ENCODE assay signal across 7 cellular contexts in genomic region chrX:154516655-154517100, GRCh38. TPM values are rescaled to one million over a fixed set of nuclear protein-coding genes. Genes with fewer than 3 reads are reported as not detected.
DNase-seq lines count a peak whose midpoint lies in the region; ATAC-seq and TF ChIP-seq lines count a peak whose summit lies in the region.

No MANE protein-coding gene starts in this region.

- peaks cover 9 to 12% of the 10 kb centered on the region in 2 donors for H3K4me1 ChIP-seq in duodenal mucosa (ENCODE audit: control insufficient read depth in 1 of 2, insufficient read depth in 2 of 2, low read length in 2 of 2)
- peaks cover 4% of the 10 kb centered on the region for H3K4me1 ChIP-seq in mesodermal cell (ENCODE audit: control insufficient read depth, insufficient read depth, low read length, poor library complexity, severe bottlenecking)
- no peaks in the 10 kb centered on the region for H3K4me1 ChIP-seq in vagina

- no peak for TF ChIP-seq CTCF in vagina (IDR thresholded peaks at IDR 0.05)

- no peak for TF ChIP-seq POLR2A in vagina (IDR thresholded peaks at IDR 0.05)

- H3K9me3 ChIP-seq in duodenal mucosa (ENCODE audit: control insufficient read depth in 1 of 2, low read length in 2 of 2), result no peaks in the 10 kb centered on the region
- H3K9me3 ChIP-seq in mesodermal cell (ENCODE audit: control insufficient read depth, low read length), result no peaks in the 10 kb centered on the region
- no peaks in the 10 kb centered on the region for H3K9me3 ChIP-seq in vagina

- no peaks in the 10 kb centered on the region for H3K36me3 ChIP-seq in duodenal mucosa (ENCODE audit: control insufficient read depth in 1 of 2, insufficient read depth in 2 of 2, low read length in 2 of 2)
- no peaks in the 10 kb centered on the region for H3K36me3 ChIP-seq in mesodermal cell (ENCODE audit: control insufficient read depth, insufficient read depth, low read length)
- no peaks in the 10 kb centered on the region for H3K36me3 ChIP-seq in vagina

- H3K4me3 ChIP-seq in duodenal mucosa (ENCODE audit: low read depth in 1 of 2, low read length in 2 of 2) (peak overlapping the region; percentile 74 to 77), mesodermal cell (ENCODE audit: extremely low read depth, insufficient read depth, low read length, poor library complexity, severe bottlenecking) (peak overlapping the region; percentile 34), vagina (peak overlapping the region; percentile 31 to 62)

- H3K27me3 ChIP-seq in duodenal mucosa (ENCODE audit: control insufficient read depth in 1 of 2, insufficient read depth in 2 of 2, low read length in 2 of 2), result no peaks in the 10 kb centered on the region
- H3K27me3 ChIP-seq in vagina, result no peaks in the 10 kb centered on the region

- intact Hi-C loops in vagina (cut with DNase I), result loop anchor here (5.0 kb wide), 1 partner anchor 39 kb away; the partner anchor contains the start of gene LAGE3

- DNase-seq in NOMO-1 treated with DMSO at 0.1 percent for 48 hours (lab: John Stamatoyannopoulos, UW; ENCODE audit: unreplicated experiment) (peak; percentile 31), vagina (ENCODE audit: extremely low spot score in 2 of 2) (no peak), DMS 273 (lab: John Stamatoyannopoulos, UW; ENCODE audit: unreplicated experiment) (no peak)
- no peak for DNase-seq in activated CD4-positive, CD25-positive, alpha-beta regulatory T cell treated with anti-CD3 and anti-CD28 coated beads, Interleukin-2, amount 50 U/mL, for 72 hours

- WGBS in mesodermal cell (ENCODE audit: insufficient coverage in 2 of 2), 2 experiments, result 0 to 3% methylated on average over 3 to 5 of the region's 19 CpGs

- ATAC-seq in GM18873 (IDR thresholded peaks at IDR 0.05; ENCODE audit: low FRiP score, unreplicated experiment), result peak; percentile 7

- peak overlapping the region; percentile 88 to 92 for H3K9ac ChIP-seq in duodenal mucosa (ENCODE audit: low read depth in 1 of 2, low read length in 2 of 2)

- H3K27ac ChIP-seq in duodenal mucosa (ENCODE audit: low read depth, low read length) (peak overlapping the region; percentile 92), mesodermal cell (ENCODE audit: low read depth, low read length, severe bottlenecking) (peak overlapping the region; percentile 97), vagina (peak overlapping the region; percentile 82)

RNA-seq across cellular contexts. Expression of gene FAM3A, which starts 0.6 kb away (rescaled TPM):
- 32.9 TPM for polyA plus RNA-seq in mesodermal cell (2013, experiment 1 of 2)
- polyA plus RNA-seq in mesodermal cell (2013, experiment 2 of 2), result 29.1 TPM
- 59.9 TPM for total RNA-seq in vagina

RNA-seq across cellular contexts. Expression of gene SLC10A3, which starts 26.2 kb away (rescaled TPM):
- 17.3 TPM for polyA plus RNA-seq in mesodermal cell (2013, experiment 1 of 2)
- 14.2 TPM for polyA plus RNA-seq in mesodermal cell (2013, experiment 2 of 2)
- total RNA-seq in vagina, result 28.2 TPM

RNA-seq across cellular contexts. Expression of gene G6PD, which starts 30.0 kb away (rescaled TPM):
- polyA plus RNA-seq in mesodermal cell (2013, experiment 1 of 2), result 89.5 TPM
- polyA plus RNA-seq in mesodermal cell (2013, experiment 2 of 2), result 76.7 TPM
- 86.4 TPM for total RNA-seq in vagina

RNA-seq across cellular contexts. Expression of gene UBL4A, which starts 30.3 kb away (rescaled TPM):
- polyA plus RNA-seq in mesodermal cell (2013, experiment 1 of 2), result 28.2 TPM
- polyA plus RNA-seq in mesodermal cell (2013, experiment 2 of 2), result 28.5 TPM
- 30.2 TPM for total RNA-seq in vagina

RNA-seq across cellular contexts. Expression of gene IKBKG, which starts 30.7 kb away (rescaled TPM):
- polyA plus RNA-seq in mesodermal cell (2013, experiment 1 of 2), result 16.4 TPM
- polyA plus RNA-seq in mesodermal cell (2013, experiment 2 of 2), result 13.4 TPM
- total RNA-seq in vagina, result 11.8 TPM
